24 cellular contexts compared by ENCODE assay signal in the genomic region with DNA sequence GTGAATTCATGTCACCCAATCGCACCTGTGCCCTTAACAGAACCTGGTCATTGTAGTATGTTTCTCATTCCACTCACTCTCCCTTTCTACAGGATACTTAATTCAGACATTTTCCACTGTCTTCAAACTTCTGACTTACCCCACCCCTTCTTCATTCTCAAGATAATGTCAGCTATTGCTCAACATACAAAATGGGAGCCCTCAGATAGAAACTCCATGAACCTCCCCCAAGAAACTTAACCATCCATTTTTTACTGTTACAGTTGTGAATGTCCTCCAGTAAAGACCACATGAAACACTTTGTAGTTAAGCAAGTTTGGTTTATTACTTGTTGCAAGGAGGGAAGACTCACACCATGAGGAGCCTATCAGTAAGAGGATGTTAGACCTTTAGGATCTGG.
"Had no signal": no experiment of that assay in that cellular context is flagged by ENCODE, and none has a peak within 500 bp of the region (broad histone marks: within the 10 kb centered on the region; RNA-seq: fewer than 3 reads in every experiment).

No MANE protein-coding gene starts in this region.

- ATAC-seq: activated CD8-positive, alpha-beta memory T cell treated with anti-CD3 and anti-CD28 coated beads, Interleukin-2, amount 10 ng/mL, durations not matched to agents 7 days and 5 days; activated naive CD4-positive, alpha-beta T cell treated with anti-CD3 and anti-CD28 coated beads, Interleukin-2, amount 50 U/mL, for 72 hours; activated T-cell treated with anti-CD3 and anti-CD28 coated beads, Interleukin-2, amount 50 U/mL, for 4 hours had no signal

- DNase-seq: activated CD4-positive, alpha-beta T cell treated with anti-CD3 and anti-CD28 coated beads for 4 hours; activated CD4-positive, alpha-beta T cell treated with anti-CD3 and anti-CD28 coated beads, Interleukin-2, amount 50 U/mL, for 48 hours; activated CD8-positive, alpha-beta memory T cell treated with anti-CD3 and anti-CD28 coated beads, Interleukin-2, amount 10 ng/mL, durations not matched to agents 7 days and 5 days; activated effector memory CD4-positive, alpha-beta T cell treated with anti-CD3 and anti-CD28 coated beads, Interleukin-2, amount 50 U/mL, for 16 hours; activated naive CD4-positive, alpha-beta T cell treated with Interleukin-2 at 50 U/mL for 16 hours; activated T-cell treated with anti-CD3 and anti-CD28 coated beads, Interleukin-2, amount 50 U/mL, for 4 hours; anterior cingulate cortex; caudate nucleus; Karpas-422; MM.1S; NCI-H1048; NCI-H146; NCI-H187 treated with DMSO at 0.1 percent for 48 hours; NCI-H2081 treated with DMSO at 0.1 percent for 48 hours; NCI-H446; NCI-H524; PC-9; Right ventricle myocardium superior; SJCRH30; SK-N-SH; T-helper 1 cell; WERI-Rb-1 had no signal

- H3K27ac ChIP-seq: PC-9, RWPE1, SJCRH30, WERI-Rb-1 had no signal

- H3K4me1 ChIP-seq: SJCRH30 had no signal

- H3K9me3 Mint-ChIP-seq: activated naive CD4-positive, alpha-beta T cell treated with anti-CD3 and anti-CD28 coated beads, Interleukin-2, amount 50 U/mL, for 72 hours; activated T-cell treated with anti-CD3 and anti-CD28 coated beads, Interleukin-2, amount 50 U/mL, for 4 hours had no signal

- H2AFZ ChIP-seq: PC-9 had no signal

- H3K4me3 Mint-ChIP-seq: activated CD8-positive, alpha-beta memory T cell treated with anti-CD3 and anti-CD28 coated beads, Interleukin-2, amount 10 ng/mL, durations not matched to agents 7 days and 5 days; activated T-cell treated with anti-CD3 and anti-CD28 coated beads, Interleukin-2, amount 50 U/mL, for 4 hours had no signal

- H3K9ac ChIP-seq: SK-N-SH had no signal

- H3K27me3 Mint-ChIP-seq: activated CD8-positive, alpha-beta memory T cell treated with anti-CD3 and anti-CD28 coated beads, Interleukin-2, amount 10 ng/mL, durations not matched to agents 7 days and 5 days had no signal

- H3K4me3 ChIP-seq: PC-9, SJCRH30 had no signal

- H3K4me2 ChIP-seq: PC-9, SK-N-SH had no signal

- H3K27ac Mint-ChIP-seq: activated CD8-positive, alpha-beta memory T cell treated with anti-CD3 and anti-CD28 coated beads, Interleukin-2, amount 10 ng/mL, durations not matched to agents 7 days and 5 days had no signal

- H3K9me3 ChIP-seq: SJCRH30, SK-N-SH had no signal

- H3K36me3 ChIP-seq: SJCRH30, WERI-Rb-1 had no signal

- H3K36me3 Mint-ChIP-seq: activated CD8-positive, alpha-beta memory T cell treated with anti-CD3 and anti-CD28 coated beads, Interleukin-2, amount 10 ng/mL, durations not matched to agents 7 days and 5 days; activated naive CD4-positive, alpha-beta T cell treated with anti-CD3 and anti-CD28 coated beads, Interleukin-2, amount 50 U/mL, for 72 hours had no signal
